In genomic region chr5:148383564-148384388, GRCh38 we compare ENCODE assay signal across 8 cellular contexts. TPM values are rescaled to one million over a fixed set of nuclear protein-coding genes. Genes with fewer than 3 reads are reported as not detected.
DNase-seq lines count a peak whose midpoint lies in the region; ATAC-seq and TF ChIP-seq lines count a peak whose summit lies in the region.

TSS of gene FBXO38 (plus strand) at chr5:148383958. CDS start at chr5:148394777, 10,819 bp downstream.

- H3K4me1 ChIP-seq in RWPE2 (ENCODE audit: insufficient read depth, poor library complexity, severe bottlenecking): peaks cover 20% of the 10 kb centered on the region

- H3K9me3 Mint-ChIP-seq in activated T-helper 2 cell treated with anti-CD3 and anti-CD28 coated beads, Interferon-gamma antibody, Interleukin-2, Interleukin-4, amounts not matched to agents 10 μg/mL and 5 μg/mL and 100 μg/mL, durations not matched to agents 14 hours and 24 hours and 36 hours: peaks cover 10% of the 10 kb centered on the region
- H3K9me3 Mint-ChIP-seq in naive thymus-derived CD8-positive, alpha-beta T cell: peaks cover 0 to 3% (median 0%) of the 10 kb centered on the region in 9 donors

- H3K9me3 ChIP-seq in RWPE2 (ENCODE audit: severe bottlenecking): no peaks in the 10 kb centered on the region

- H3K4me3 Mint-ChIP-seq in activated T-helper 2 cell treated with anti-CD3 and anti-CD28 coated beads, Interferon-gamma antibody, Interleukin-2, Interleukin-4, amounts not matched to agents 10 μg/mL and 5 μg/mL and 100 μg/mL, durations not matched to agents 14 hours and 24 hours and 36 hours (ENCODE audit: low read depth): peak within 1 kb of the TSS; percentile 96
- H3K4me3 Mint-ChIP-seq in naive thymus-derived CD8-positive, alpha-beta T cell: peak within 1 kb of the TSS; percentile 83 to 95 (median 90)

- TF ChIP-seq CTCF in RWPE2 (IDR thresholded peaks at IDR 0.05; ENCODE audit: poor library complexity, severe bottlenecking) (peak; percentile 28), fibroblast of mammary gland (conservative IDR thresholded peaks at IDR 0.05; ENCODE audit: control insufficient read depth, insufficient read depth, low read depth, low read length) (no peak)

- intact Hi-C loops in activated T-helper 2 cell treated with anti-CD3 and anti-CD28 coated beads, Interferon-gamma antibody, Interleukin-2, Interleukin-4, amounts not matched to agents 10 μg/mL and 5 μg/mL and 100 μg/mL, durations not matched to agents 14 hours and 24 hours and 36 hours (cut with micrococcal nuclease): loop anchor here (5.0 kb wide), 3 partner anchors 419 to 1936 kb away; partner anchors contain the start of genes PCYOX1L and TCERG1

- peaks cover 14% of the 10 kb centered on the region for H3K36me3 ChIP-seq in RWPE2 (ENCODE audit: low read depth)

- H3K4me3 ChIP-seq in RWPE2 (ENCODE audit: severe bottlenecking) (peak within 1 kb of the TSS; percentile 92), fibroblast of mammary gland (ENCODE audit: control insufficient read depth, low read depth, low read length) (peak within 1 kb of the TSS; percentile 94)

- H3K27me3 Mint-ChIP-seq in activated T-helper 2 cell treated with anti-CD3 and anti-CD28 coated beads, Interferon-gamma antibody, Interleukin-2, Interleukin-4, amounts not matched to agents 10 μg/mL and 5 μg/mL and 100 μg/mL, durations not matched to agents 14 hours and 24 hours and 36 hours (ENCODE audit: low read depth): no peaks in the 10 kb centered on the region
- H3K27me3 Mint-ChIP-seq in naive thymus-derived CD8-positive, alpha-beta T cell: no peaks in the 10 kb centered on the region

- H3K27me3 ChIP-seq in RWPE2 (ENCODE audit: insufficient read depth, poor library complexity, severe bottlenecking): no peaks in the 10 kb centered on the region

- peak; percentile 97 for ATAC-seq in RWPE2 (ENCODE audit: low read depth)
- ATAC-seq in naive thymus-derived CD8-positive, alpha-beta T cell: peak; percentile 92 to 95

- POLR2A ChIA-PET in naive thymus-derived CD8-positive, alpha-beta T cell (lab: Charles Lee): interaction anchor here (0.9 to 1.6 kb wide), 4 partner anchors 10 to 63 kb away, joined by 3 to 5 read pairs (median 4); no protein-coding TSS in a partner anchor

- H3K36me3 Mint-ChIP-seq in activated T-helper 2 cell treated with anti-CD3 and anti-CD28 coated beads, Interferon-gamma antibody, Interleukin-2, Interleukin-4, amounts not matched to agents 10 μg/mL and 5 μg/mL and 100 μg/mL, durations not matched to agents 14 hours and 24 hours and 36 hours (ENCODE audit: low read depth): peaks cover 41% of the 10 kb centered on the region
- H3K36me3 Mint-ChIP-seq in naive thymus-derived CD8-positive, alpha-beta T cell: peaks cover 1 to 24% (median 5%) of the 10 kb centered on the region in 3 donors

- peak; percentile 97 for DNase-seq in ELR (ENCODE audit: low read depth)
- DNase-seq in H4 (ENCODE audit: low spot score): peak; percentile 97
- peak; percentile 99 for DNase-seq in LoVo (ENCODE audit: low spot score)
- DNase-seq in RWPE2 (ENCODE audit: low spot score): peak; percentile 97
- peak; percentile 95 for DNase-seq in activated T-helper 2 cell treated with anti-CD3 and anti-CD28 coated beads, Interferon-gamma antibody, Interleukin-2, Interleukin-4, amounts not matched to agents 10 μg/mL and 5 μg/mL and 100 μg/mL, durations not matched to agents 14 hours and 24 hours and 36 hours (ENCODE audit: low spot score)
- peak; percentile 93 for DNase-seq in fibroblast of mammary gland (ENCODE audit: low read depth)
- DNase-seq in naive thymus-derived CD8-positive, alpha-beta T cell: peak; percentile 87 to 99 (median 98)
- DNase-seq in stimulated activated naive CD4-positive, alpha-beta T cell (lab: John Stamatoyannopoulos, UW): peak; percentile 94 to 98 (median 96)

- H3K4me1 Mint-ChIP-seq in activated T-helper 2 cell treated with anti-CD3 and anti-CD28 coated beads, Interferon-gamma antibody, Interleukin-2, Interleukin-4, amounts not matched to agents 10 μg/mL and 5 μg/mL and 100 μg/mL, durations not matched to agents 14 hours and 24 hours and 36 hours (ENCODE audit: low read depth): peaks cover 58% of the 10 kb centered on the region
- peaks cover 35 to 73% (median 63%) of the 10 kb centered on the region in 4 donors for H3K4me1 Mint-ChIP-seq in naive thymus-derived CD8-positive, alpha-beta T cell

- peak within 1 kb of the TSS; percentile 98 for H3K27ac Mint-ChIP-seq in activated T-helper 2 cell treated with anti-CD3 and anti-CD28 coated beads, Interferon-gamma antibody, Interleukin-2, Interleukin-4, amounts not matched to agents 10 μg/mL and 5 μg/mL and 100 μg/mL, durations not matched to agents 14 hours and 24 hours and 36 hours
- peak within 1 kb of the TSS; percentile 96 to 100 (median 98) for H3K27ac Mint-ChIP-seq in naive thymus-derived CD8-positive, alpha-beta T cell

- H3K27ac ChIP-seq in RWPE2 (ENCODE audit: poor library complexity, severe bottlenecking): peak within 1 kb of the TSS; percentile 57

RNA-seq across cellular contexts. Expression of gene FBXO38, which starts in this region (rescaled TPM):
- total RNA-seq in H4 (2014; rRNA removed; shearing (Covaris generic)): 30.1 and 63.3 TPM in 2 replicates
- 55.2 and 68.9 TPM in 2 replicates for total RNA-seq in activated T-helper 2 cell treated with anti-CD3 and anti-CD28 coated beads, Interferon-gamma antibody, Interleukin-2, Interleukin-4, amounts not matched to agents 10 μg/mL and 5 μg/mL and 100 μg/mL, durations not matched to agents 14 hours and 24 hours and 36 hours
- total RNA-seq in naive thymus-derived CD8-positive, alpha-beta T cell: 10 to 100 TPM; 96.7 to 97.0 TPM
- polyA plus RNA-seq in naive thymus-derived CD8-positive, alpha-beta T cell: 10 to 100 TPM; 15.5 to 17.6 (median 16.0) TPM

Comparison
In these comparisons a context has a peak if more than half of its experiments do, and no peak if none do; other contexts are left out.
1. Peak in every context shown above with its lines: DNase-seq, ATAC-seq, H3K4me3 ChIP-seq and H3K27ac ChIP-seq.